In the genomic region with DNA sequence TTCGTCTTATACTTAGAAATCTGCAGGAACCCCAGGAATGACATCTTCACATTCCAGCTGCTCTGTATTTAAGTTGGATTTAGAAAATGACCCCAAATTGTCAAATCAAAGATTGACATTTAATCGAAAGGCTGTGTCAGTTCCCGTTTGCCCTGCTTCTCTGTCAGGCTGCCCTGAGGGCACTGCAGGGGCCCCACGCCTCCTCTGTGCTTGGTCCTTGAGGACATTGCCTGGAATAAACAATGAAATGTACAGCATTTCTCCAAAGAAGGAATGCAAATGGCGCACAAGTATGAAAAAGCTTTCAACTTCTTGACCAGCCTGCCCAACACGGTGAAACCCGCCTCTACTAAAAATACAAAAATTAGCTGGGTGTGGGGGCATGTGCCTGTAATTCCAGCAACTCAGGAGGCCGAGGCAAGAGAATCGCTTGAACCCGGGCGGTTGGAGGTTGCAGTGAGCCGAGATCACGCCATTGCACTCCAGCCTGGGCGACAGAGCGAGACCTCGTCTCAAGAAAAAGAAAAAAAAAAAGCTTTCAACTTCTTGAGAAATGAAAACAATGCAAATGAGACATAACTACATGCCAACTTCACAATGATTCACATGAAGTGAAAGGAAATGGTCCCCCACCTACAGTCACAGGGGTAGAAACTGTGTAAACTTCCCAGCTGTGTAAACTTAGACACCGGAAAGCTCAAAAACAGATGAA, we compare ENCODE assay signal across 10 cellular contexts. TPM values are rescaled to one million over a fixed set of nuclear protein-coding genes. Genes with fewer than 3 reads are reported as not detected.
DNase-seq lines count a peak whose midpoint lies in the region; ATAC-seq and TF ChIP-seq lines count a peak whose summit lies in the region.
"Had no signal": no experiment of that assay in that cellular context is flagged by ENCODE, and none has a peak within 500 bp of the region (broad histone marks: within the 10 kb centered on the region; RNA-seq: fewer than 3 reads in every experiment).

No MANE protein-coding gene starts in this region.

- H3K9me3 Mint-ChIP-seq in activated CD4-positive, alpha-beta T cell treated with anti-CD3 and anti-CD28 coated beads for 36 hours (ENCODE audit: low read depth): no peaks in the 10 kb centered on the region
- no peaks in the 10 kb centered on the region for H3K9me3 Mint-ChIP-seq in T-helper 2 cell treated with Interferon-gamma antibody and Interleukin-4, amounts not matched to agents 5 μg/mL and 100 μg/mL, for 36 hours

- no peaks in the 10 kb centered on the region for H3K36me3 ChIP-seq in tibial artery
- H3K36me3 ChIP-seq: cardiac muscle cell had no signal

- no peak overlapping the region for H3K4me3 ChIP-seq in tibial artery
- H3K4me3 ChIP-seq: cardiac muscle cell, psoas muscle had no signal

- POLR2A ChIA-PET in activated CD4-positive, alpha-beta T cell treated with anti-CD3 and anti-CD28 coated beads for 36 hours (lab: Charles Lee): interaction anchor here (0.6 to 1.6 kb wide), 11 partner anchors 11 to 163 kb away, joined by 3 to 19 read pairs (median 4); partner anchors contain the start of gene UBASH3A

- no peaks in the 10 kb centered on the region for H3K9me3 ChIP-seq in tibial artery
- H3K9me3 ChIP-seq: psoas muscle had no signal

- no peak for TF ChIP-seq CTCF in tibial artery (IDR thresholded peaks at IDR 0.05)

- H3K27me3 ChIP-seq in tibial artery: peaks cover 0 to 52% of the 10 kb centered on the region in 2 donors
- H3K27me3 ChIP-seq: cardiac muscle cell had no signal

- H3K27ac ChIP-seq in tibial artery: no peak overlapping the region
- H3K27ac ChIP-seq: cardiac muscle cell, psoas muscle had no signal

- H3K4me1 ChIP-seq in tibial artery: peaks cover 0 to 5% (median 0%) of the 10 kb centered on the region in 4 donors
- H3K4me1 ChIP-seq: psoas muscle had no signal

- CTCF ChIA-PET in activated CD4-positive, alpha-beta T cell treated with anti-CD3 and anti-CD28 coated beads for 36 hours (lab: Charles Lee): interaction anchor here (0.7 to 2.3 kb wide), 16 partner anchors 11 to 140 kb away, joined by 3 to 18 read pairs (median 4); partner anchors contain the start of gene UBASH3A

- intact Hi-C loops in activated CD4-positive, alpha-beta T cell treated with anti-CD3 and anti-CD28 coated beads for 36 hours (cut with DNase I, micrococcal nuclease): loop anchor here (1.0 to 5.0 kb wide), 6 partner anchors 8 to 34 kb away; no protein-coding TSS in a partner anchor
- intact Hi-C loops in tibial artery (cut with DNase I; ENCODE audit: low total_unique reads): no loop called here

- H3K4me1 Mint-ChIP-seq in activated CD4-positive, alpha-beta T cell treated with anti-CD3 and anti-CD28 coated beads for 36 hours: peaks cover 84% of the 10 kb centered on the region
- H3K4me1 Mint-ChIP-seq in T-helper 2 cell treated with Interferon-gamma antibody and Interleukin-4, amounts not matched to agents 5 μg/mL and 100 μg/mL, for 36 hours (ENCODE audit: low read depth): peaks cover 65% of the 10 kb centered on the region

- H3K36me3 Mint-ChIP-seq in activated CD4-positive, alpha-beta T cell treated with anti-CD3 and anti-CD28 coated beads for 36 hours (ENCODE audit: low read depth): peaks cover 85% of the 10 kb centered on the region
- H3K36me3 Mint-ChIP-seq in T-helper 2 cell treated with Interferon-gamma antibody and Interleukin-4, amounts not matched to agents 5 μg/mL and 100 μg/mL, for 36 hours (ENCODE audit: low read depth): peaks cover 4% of the 10 kb centered on the region

- peak overlapping the region; percentile 62 for H3K4me3 Mint-ChIP-seq in activated CD4-positive, alpha-beta T cell treated with anti-CD3 and anti-CD28 coated beads for 36 hours
- H3K4me3 Mint-ChIP-seq in T-helper 2 cell treated with Interferon-gamma antibody and Interleukin-4, amounts not matched to agents 5 μg/mL and 100 μg/mL, for 36 hours: peak overlapping the region; percentile 49

- peak; percentile 94 for ATAC-seq in activated CD4-positive, alpha-beta T cell treated with anti-CD3 and anti-CD28 coated beads for 36 hours
- peak; percentile 74 for ATAC-seq in HG02588 (IDR thresholded peaks at IDR 0.05; ENCODE audit: unreplicated experiment)
- ATAC-seq: psoas muscle had no signal

- DNase-seq in activated CD4-positive, alpha-beta T cell treated with anti-CD3 and anti-CD28 coated beads for 36 hours: peak; percentile 69
- DNase-seq in activated CD4-positive, alpha-beta T cell treated with anti-CD3 and anti-CD28 coated beads for 1 hour: no peak
- DNase-seq in T-helper 2 cell treated with Interferon-gamma antibody and Interleukin-4, amounts not matched to agents 5 μg/mL and 100 μg/mL, for 36 hours (ENCODE audit: low spot score): peak; percentile 65
- DNase-seq in pulmonary artery endothelial cell (ENCODE audit: low read depth, low spot score) (peak; percentile 29), tibial artery (no peak), HCEC 1CT (no peak)
- no peak for DNase-seq in activated CD8-positive, alpha-beta memory T cell treated with anti-CD3 and anti-CD28 coated beads for 24 hours

- no peaks in the 10 kb centered on the region for H3K27me3 Mint-ChIP-seq in activated CD4-positive, alpha-beta T cell treated with anti-CD3 and anti-CD28 coated beads for 36 hours
- no peaks in the 10 kb centered on the region for H3K27me3 Mint-ChIP-seq in T-helper 2 cell treated with Interferon-gamma antibody and Interleukin-4, amounts not matched to agents 5 μg/mL and 100 μg/mL, for 36 hours (ENCODE audit: low read depth)

- H3K27ac Mint-ChIP-seq in activated CD4-positive, alpha-beta T cell treated with anti-CD3 and anti-CD28 coated beads for 36 hours: peak overlapping the region; percentile 89
- peak overlapping the region; percentile 74 for H3K27ac Mint-ChIP-seq in T-helper 2 cell treated with Interferon-gamma antibody and Interleukin-4, amounts not matched to agents 5 μg/mL and 100 μg/mL, for 36 hours

RNA-seq across cellular contexts. Expression of gene TMPRSS3, which starts 3.0 kb away (rescaled TPM):
- total RNA-seq in activated CD4-positive, alpha-beta T cell treated with anti-CD3 and anti-CD28 coated beads for 36 hours: 100 to 1,000 TPM in 1 of 2 experiments, 10 to 100 TPM in 1; 99.1 to 113 TPM
- not detected in 2 replicates for total RNA-seq in pulmonary artery endothelial cell
- total RNA-seq: cardiac muscle cell had no signal

RNA-seq across cellular contexts. Expression of gene UBASH3A, which starts 10.8 kb away (rescaled TPM):
- total RNA-seq in activated CD4-positive, alpha-beta T cell treated with anti-CD3 and anti-CD28 coated beads for 36 hours: 10 to 100 TPM; 37.3 to 39.0 TPM
- not detected in 2 replicates for total RNA-seq in pulmonary artery endothelial cell
- total RNA-seq: cardiac muscle cell had no signal

RNA-seq across cellular contexts. Expression of gene TFF1, which starts 26.6 kb away (rescaled TPM):
- total RNA-seq in activated CD4-positive, alpha-beta T cell treated with anti-CD3 and anti-CD28 coated beads for 36 hours: not detected
- not detected in 2 replicates for total RNA-seq in pulmonary artery endothelial cell
- total RNA-seq: cardiac muscle cell, psoas muscle had no signal

RNA-seq across cellular contexts. Expression of gene TFF2, which starts 42.1 kb away (rescaled TPM):
- total RNA-seq in activated CD4-positive, alpha-beta T cell treated with anti-CD3 and anti-CD28 coated beads for 36 hours: not detected
- not detected in 2 replicates for total RNA-seq in pulmonary artery endothelial cell
- total RNA-seq: cardiac muscle cell, psoas muscle had no signal

Comparison
In these comparisons a context has a peak if more than half of its experiments do, and no peak if none do; other contexts are left out.
1. DNase-seq: peak in activated CD4-positive, alpha-beta T cell treated with anti-CD3 and anti-CD28 coated beads for 36 hours (single experiment), T-helper 2 cell treated with Interferon-gamma antibody and Interleukin-4, amounts not matched to agents 5 μg/mL and 100 μg/mL, for 36 hours (single experiment) and pulmonary artery endothelial cell (single experiment); none in activated CD4-positive, alpha-beta T cell treated with anti-CD3 and anti-CD28 coated beads for 1 hour (single experiment), tibial artery (0 of 2), HCEC 1CT (single experiment) and activated CD8-positive, alpha-beta memory T cell treated with anti-CD3 and anti-CD28 coated beads for 24 hours (single experiment).
2. RNA of gene TMPRSS3, which starts 3.0 kb away (total RNA-seq): 99.1 to 113 TPM in activated CD4-positive, alpha-beta T cell treated with anti-CD3 and anti-CD28 coated beads for 36 hours; not detected in pulmonary artery endothelial cell; every median in the first group is over 100 times any median in the second.
3. RNA of gene UBASH3A, which starts 10.8 kb away (total RNA-seq): 37.3 to 39.0 TPM in activated CD4-positive, alpha-beta T cell treated with anti-CD3 and anti-CD28 coated beads for 36 hours; not detected in pulmonary artery endothelial cell; every median in the first group is over 10 times any median in the second.